ENCODE assay signal across 8 cellular contexts in genomic region chr2:175167792-175168563, GRCh38. TPM values are rescaled to one million over a fixed set of nuclear protein-coding genes. Genes with fewer than 3 reads are reported as not detected.
DNase-seq lines count a peak whose midpoint lies in the region; ATAC-seq and TF ChIP-seq lines count a peak whose summit lies in the region.

TSS of gene ATF2 (minus strand) at chr2:175168203. CDS start at chr2:175136443, 31,760 bp downstream.

- H3K36me3 ChIP-seq in Panc1 (ENCODE audit: control insufficient read depth, insufficient read depth, low read length): peaks cover 7% of the 10 kb centered on the region
- H3K36me3 ChIP-seq in mucosa of rectum (ENCODE audit: control insufficient read depth in 2 of 2, insufficient read depth in 2 of 2, low read length in 2 of 2): peaks cover under 1 to 5% of the 10 kb centered on the region in 2 donors

- ATAC-seq in GM21723 (IDR thresholded peaks at IDR 0.05; ENCODE audit: unreplicated experiment) (peak; percentile 96), Panc1 (peak; percentile 96)
- peak; percentile 93 to 94 for ATAC-seq in activated T-cell treated with anti-CD3 and anti-CD28 coated beads, Interleukin-2, amount 50 U/mL, for 4 hours

- peak within 1 kb of the TSS; percentile 100 for H3K9ac ChIP-seq in mucosa of rectum (ENCODE audit: low read depth in 1 of 2, low read length in 2 of 2)

- peaks cover 48% of the 10 kb centered on the region for H3K4me1 Mint-ChIP-seq in activated T-cell treated with anti-CD3 and anti-CD28 coated beads, Interleukin-2, amount 50 U/mL, for 4 hours (ENCODE audit: low read depth)

- CTCF ChIA-PET in Panc1 (lab: Charles Lee): interaction anchor here (0.7 kb wide), 2 partner anchors 10 to 118 kb away, joined by 3 to 4 read pairs; no protein-coding TSS in a partner anchor

- no peaks in the 10 kb centered on the region for H3K9me3 Mint-ChIP-seq in activated T-cell treated with anti-CD3 and anti-CD28 coated beads, Interleukin-2, amount 50 U/mL, for 4 hours

- H3K9me3 ChIP-seq in Panc1 (ENCODE audit: control insufficient read depth, insufficient read depth, low read depth, low read length) (no peaks in the 10 kb centered on the region), mucosa of rectum (ENCODE audit: control insufficient read depth in 2 of 2, low read length in 2 of 2) (no peaks in the 10 kb centered on the region)

- peak; percentile 100 for DNase-seq in DMS53 (lab: John Stamatoyannopoulos, UW)
- peak; percentile 97 for DNase-seq in KG1 (lab: John Stamatoyannopoulos, UW)
- DNase-seq in Panc1 (ENCODE audit: low read depth, low spot score): peak; percentile 97
- DNase-seq in activated T-cell treated with anti-CD3 and anti-CD28 coated beads, Interleukin-2, amount 50 U/mL, for 4 hours: peak; percentile 95
- peak; percentile 99 for DNase-seq in erythroblast (lab: John Stamatoyannopoulos, UW)
- peak; percentile 96 for DNase-seq in stimulated activated CD8-positive, alpha-beta memory T cell treated with anti-CD3 and anti-CD28 coated beads, Interleukin-4, amount 100 ng/mL, for 48 hours

- no peak for TF ChIP-seq CTCF in Panc1 (IDR thresholded peaks at IDR 0.05)

- H3K27ac ChIP-seq in Panc1 (ENCODE audit: low read length) (peak within 1 kb of the TSS; percentile 97), mucosa of rectum (ENCODE audit: low read depth in 2 of 2, low read length in 2 of 2) (peak within 1 kb of the TSS; percentile 95 to 97)

- H3K4me3 ChIP-seq in Panc1 (ENCODE audit: low read depth in 2 of 2, low read length in 2 of 2) (peak within 1 kb of the TSS; percentile 79 to 99), mucosa of rectum (ENCODE audit: low read length in 2 of 2) (peak within 1 kb of the TSS; percentile 100)

- no peaks in the 10 kb centered on the region for H3K27me3 Mint-ChIP-seq in activated T-cell treated with anti-CD3 and anti-CD28 coated beads, Interleukin-2, amount 50 U/mL, for 4 hours (ENCODE audit: low read depth)

- in situ Hi-C loops in Panc1 (cut with HindIII; ENCODE audit: low pct_unique_long_range_greater_than_20kb, low sequenced_read_pairs): no loop called here

- peaks cover 11% of the 10 kb centered on the region for H3K4me1 ChIP-seq in Panc1 (ENCODE audit: control insufficient read depth, insufficient read depth, low read length)
- peaks cover 4 to 5% of the 10 kb centered on the region in 2 donors for H3K4me1 ChIP-seq in mucosa of rectum (ENCODE audit: control insufficient read depth in 2 of 2, insufficient read depth in 2 of 2, low read length in 2 of 2)

- TF ChIP-seq POLR2A in erythroblast (IDR thresholded peaks at IDR 0.05; ENCODE audit: low read length): peak; percentile 74

- BruUV-seq in Panc1 (replicated peaks; lab: Mats Ljungman, UMichigan): TSS peak; percentile 82

- H3K4me3 Mint-ChIP-seq in activated T-cell treated with anti-CD3 and anti-CD28 coated beads, Interleukin-2, amount 50 U/mL, for 4 hours: peak within 1 kb of the TSS; percentile 100

- intact Hi-C loops in Panc1 (cut with micrococcal nuclease; ENCODE audit: unreplicated experiment): no loop called here

- POLR2A ChIA-PET in Panc1 (lab: Charles Lee): interaction anchor here (0.6 to 1.1 kb wide), 3 partner anchors 10 to 396 kb away, joined by 3 to 5 read pairs (median 3); no protein-coding TSS in a partner anchor

- H3K27me3 ChIP-seq in Panc1 (ENCODE audit: control insufficient read depth, insufficient read depth, low read length): no peaks in the 10 kb centered on the region
- no peaks in the 10 kb centered on the region for H3K27me3 ChIP-seq in mucosa of rectum (ENCODE audit: control insufficient read depth in 2 of 2, insufficient read depth in 2 of 2, low read length in 2 of 2)

- H3K36me3 Mint-ChIP-seq in activated T-cell treated with anti-CD3 and anti-CD28 coated beads, Interleukin-2, amount 50 U/mL, for 4 hours (ENCODE audit: insufficient read depth): peaks cover 4% of the 10 kb centered on the region

RNA-seq across cellular contexts. Expression of gene ATF2, which starts in this region (rescaled TPM):
- total RNA-seq in Panc1 (2021; ENCODE audit: unreplicated experiment): 61.8 TPM
- 21.8 TPM for polyA plus RNA-seq in Panc1 (2012; ENCODE audit: insufficient read length)
- total RNA-seq in activated T-cell treated with anti-CD3 and anti-CD28 coated beads, Interleukin-2, amount 50 U/mL, for 4 hours: 10 to 100 TPM; 34.1 to 41.4 (median 37.6) TPM

Comparison
In these comparisons a context has a peak if more than half of its experiments do, and no peak if none do; other contexts are left out.
1. Peak in every context shown above with its lines: DNase-seq, ATAC-seq, H3K4me3 ChIP-seq and H3K27ac ChIP-seq.